Comparison of ENCODE assay signal across 26 cellular contexts in the genomic region with DNA sequence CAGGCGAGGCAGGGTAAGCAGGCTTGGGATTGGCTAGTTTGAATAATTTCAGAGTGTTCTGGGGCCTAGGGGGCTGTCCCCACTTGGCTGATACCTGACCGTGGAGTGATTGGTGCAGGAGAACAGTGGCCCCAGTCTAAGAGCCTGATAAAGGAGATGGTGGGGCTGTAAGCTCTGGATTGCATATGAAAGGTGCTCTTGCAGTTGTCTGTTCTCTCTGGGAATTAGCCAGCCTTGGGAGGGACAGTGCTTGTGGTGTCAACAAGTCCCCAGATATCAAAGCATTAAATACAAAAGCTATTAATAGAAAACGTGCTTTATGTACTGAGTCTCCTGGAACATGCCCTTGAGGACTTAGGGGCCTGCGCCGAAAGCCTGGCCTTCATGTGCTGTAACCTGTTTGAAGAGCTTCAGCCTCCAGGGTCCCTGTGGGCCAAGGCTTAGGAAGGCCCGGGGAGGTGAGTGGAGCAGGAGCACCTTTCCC. TPM values are rescaled to one million over a fixed set of nuclear protein-coding genes. Genes with fewer than 3 reads are reported as not detected.
A peak's percentile ranks its signal among the peaks of the same experiment; 100 is the strongest.
DNase-seq lines count a peak whose midpoint lies in the region; ATAC-seq and TF ChIP-seq lines count a peak whose summit lies in the region.
"Had no signal": no experiment of that assay in that cellular context is flagged by ENCODE, and none has a peak within 500 bp of the region (broad histone marks: within the 10 kb centered on the region; RNA-seq: fewer than 3 reads in every experiment).

No MANE protein-coding gene starts in this region.

- DNase-seq in ELF-1 (ENCODE audit: low read depth, low spot score) = peak; percentile 67
- DNase-seq in heart right ventricle = peak in 1 of 2 donors; percentile 10
- no peak for DNase-seq in progenitor cell of endocrine pancreas (ENCODE audit: low spot score, unreplicated experiment)
- no peak for DNase-seq in NCI-H2196 (lab: John Stamatoyannopoulos, UW; ENCODE audit: unreplicated experiment)
- no peak for DNase-seq in dermis blood vessel endothelial cell
- no peak for DNase-seq in germinal center (ENCODE audit: low spot score)
- DNase-seq in NK-92 treated with Interleukin-12 subunit alpha and Interleukin-12 subunit beta, amount 100 ng/mL, for 24 hours (lab: John Stamatoyannopoulos, UW) = no peak
- DNase-seq: activated CD4-positive, alpha-beta T cell treated with anti-CD3 and anti-CD28 coated beads for 36 hours; activated naive CD4-positive, alpha-beta T cell; activated T-cell treated with anti-CD3 and anti-CD28 coated beads, Interleukin-2, amount 50 U/mL, for 4 hours; DMS79; effector CD4-positive, alpha-beta T cell; GF-D8; Karpas-422; left lung; NCI-H1436 treated with DMSO at 0.1 percent for 48 hours; NCI-H2081 treated with DMSO at 0.1 percent for 48 hours; NCI-H345; SHP77; sigmoid colon; stimulated activated CD4-positive, alpha-beta T cell treated with anti-CD3 and anti-CD28 coated beads, Interleukin-4, amount 100 ng/mL, for 1 hour had no signal

- ATAC-seq in activated T-helper 17 cell treated with anti-CD3 and anti-CD28 coated beads, Interleukin-2, amount 50 U/mL, for 72 hours (replicated peaks) = no peak
- peak; percentile 68 to 97 (median 86) for ATAC-seq in heart right ventricle
- ATAC-seq: activated CD4-positive, alpha-beta T cell treated with anti-CD3 and anti-CD28 coated beads for 36 hours; activated T-cell treated with anti-CD3 and anti-CD28 coated beads, Interleukin-2, amount 50 U/mL, for 4 hours; left lung had no signal

- H3K36me3 ChIP-seq in heart right ventricle = peaks cover 0 to 83% (median 0%) of the 10 kb centered on the region in 9 donors

- H3K4me3 Mint-ChIP-seq in activated T-helper 17 cell treated with anti-CD3 and anti-CD28 coated beads, Interleukin-2, amount 50 U/mL, for 72 hours = no peak overlapping the region
- no peak overlapping the region for H3K4me3 Mint-ChIP-seq in progenitor cell of endocrine pancreas (ENCODE audit: low read depth)
- H3K4me3 Mint-ChIP-seq: activated CD4-positive, alpha-beta T cell treated with anti-CD3 and anti-CD28 coated beads for 36 hours; activated T-cell treated with anti-CD3 and anti-CD28 coated beads, Interleukin-2, amount 50 U/mL, for 4 hours; brain; type B pancreatic cell had no signal

- no peaks in the 10 kb centered on the region for H3K27me3 Mint-ChIP-seq in activated T-helper 17 cell treated with anti-CD3 and anti-CD28 coated beads, Interleukin-2, amount 50 U/mL, for 72 hours
- H3K27me3 Mint-ChIP-seq in progenitor cell of endocrine pancreas = no peaks in the 10 kb centered on the region
- H3K27me3 Mint-ChIP-seq: activated CD4-positive, alpha-beta T cell treated with anti-CD3 and anti-CD28 coated beads for 36 hours; brain; type B pancreatic cell had no signal

- no peaks in the 10 kb centered on the region for H3K4me1 ChIP-seq in heart right ventricle
- H3K4me1 ChIP-seq: left lung, sigmoid colon had no signal

- no peak overlapping the region for H3K4me3 ChIP-seq in heart right ventricle
- H3K4me3 ChIP-seq: BLaER1 treated with 17β-estradiol and CSF1 and Interleukin-3, amounts not matched to agents 10 nM and 100 nM; left lung; sigmoid colon had no signal

- H3K27ac ChIP-seq in heart right ventricle = peak overlapping the region; percentile 5 to 74 (median 65)
- H3K27ac ChIP-seq: BLaER1 treated with 17β-estradiol and CSF1 and Interleukin-3, amounts not matched to agents 10 nM and 100 nM; left lung; sigmoid colon; VCaP had no signal

- H3K9me3 ChIP-seq in heart right ventricle = no peaks in the 10 kb centered on the region
- H3K9me3 ChIP-seq: left lung, sigmoid colon had no signal

- WGBS in heart right ventricle, 2 donors = 52 to 59% methylated on average over 6 of the region's 6 CpGs

- intact Hi-C loops in heart right ventricle (cut with DNase I) = no loop called here

- H3K36me3 Mint-ChIP-seq in activated T-helper 17 cell treated with anti-CD3 and anti-CD28 coated beads, Interleukin-2, amount 50 U/mL, for 72 hours (ENCODE audit: low read depth) = peaks cover 69% of the 10 kb centered on the region
- H3K36me3 Mint-ChIP-seq in progenitor cell of endocrine pancreas (ENCODE audit: insufficient read depth) = peaks cover 7% of the 10 kb centered on the region

- no peaks in the 10 kb centered on the region for H3K4me1 Mint-ChIP-seq in activated T-helper 17 cell treated with anti-CD3 and anti-CD28 coated beads, Interleukin-2, amount 50 U/mL, for 72 hours
- no peaks in the 10 kb centered on the region for H3K4me1 Mint-ChIP-seq in progenitor cell of endocrine pancreas (ENCODE audit: low read depth)
- H3K4me1 Mint-ChIP-seq: brain had no signal

- peak overlapping the region; percentile 69 for H3K27ac Mint-ChIP-seq in activated T-helper 17 cell treated with anti-CD3 and anti-CD28 coated beads, Interleukin-2, amount 50 U/mL, for 72 hours
- peak overlapping the region; percentile 2 for H3K27ac Mint-ChIP-seq in progenitor cell of endocrine pancreas
- H3K27ac Mint-ChIP-seq: activated CD4-positive, alpha-beta T cell treated with anti-CD3 and anti-CD28 coated beads for 36 hours; type B pancreatic cell had no signal

- no peaks in the 10 kb centered on the region for H3K9me3 Mint-ChIP-seq in activated T-helper 17 cell treated with anti-CD3 and anti-CD28 coated beads, Interleukin-2, amount 50 U/mL, for 72 hours
- H3K9me3 Mint-ChIP-seq in progenitor cell of endocrine pancreas (ENCODE audit: low read depth) = no peaks in the 10 kb centered on the region
- H3K9me3 Mint-ChIP-seq: activated T-cell treated with anti-CD3 and anti-CD28 coated beads, Interleukin-2, amount 50 U/mL, for 4 hours; brain; type B pancreatic cell had no signal

- no peaks in the 10 kb centered on the region for H3K27me3 ChIP-seq in heart right ventricle
- H3K27me3 ChIP-seq: left lung, sigmoid colon had no signal

- TF ChIP-seq CTCF in heart right ventricle (IDR thresholded peaks at IDR 0.05) = no peak
- no peak for TF ChIP-seq CTCF in progenitor cell of endocrine pancreas (IDR thresholded peaks at IDR 0.05; ENCODE audit: unreplicated experiment)

RNA-seq across cellular contexts. Expression of a gene that starts 30.4 kb away (rescaled TPM):
- total RNA-seq in activated T-helper 17 cell treated with anti-CD3 and anti-CD28 coated beads, Interleukin-2, amount 50 U/mL, for 72 hours = under 1 TPM in 1 of 2 donors, not detected in 1; 0.85 TPM
- 1 to 10 TPM in 2 of 10 donors, under 1 TPM in 8; 0.17 to 1.4 (median 0.86) TPM for total RNA-seq in heart right ventricle
- 1 to 10 TPM in 1 of 2 donors, under 1 TPM in 1; 0.07 to 2.4 TPM for polyA plus RNA-seq in heart right ventricle
- total RNA-seq in progenitor cell of endocrine pancreas = 2.1 and 2.5 TPM in 2 replicates
- total RNA-seq in dermis blood vessel endothelial cell = 0.09 and 0.17 TPM in 2 replicates

RNA-seq across cellular contexts. Expression of a gene that starts 43.1 kb away (rescaled TPM):
- total RNA-seq in activated T-helper 17 cell treated with anti-CD3 and anti-CD28 coated beads, Interleukin-2, amount 50 U/mL, for 72 hours = 10 to 100 TPM; 14.5 to 45.9 TPM
- total RNA-seq in heart right ventricle = 1 to 10 TPM; 2.4 to 4.9 (median 3.3) TPM
- polyA plus RNA-seq in heart right ventricle = 1 to 10 TPM in 1 of 2 donors, under 1 TPM in 1; 0.77 to 1.8 TPM
- total RNA-seq in progenitor cell of endocrine pancreas = 9.3 and 9.7 TPM in 2 replicates
- 1.5 and 2.7 TPM in 2 replicates for total RNA-seq in dermis blood vessel endothelial cell
